In the genomic region with DNA sequence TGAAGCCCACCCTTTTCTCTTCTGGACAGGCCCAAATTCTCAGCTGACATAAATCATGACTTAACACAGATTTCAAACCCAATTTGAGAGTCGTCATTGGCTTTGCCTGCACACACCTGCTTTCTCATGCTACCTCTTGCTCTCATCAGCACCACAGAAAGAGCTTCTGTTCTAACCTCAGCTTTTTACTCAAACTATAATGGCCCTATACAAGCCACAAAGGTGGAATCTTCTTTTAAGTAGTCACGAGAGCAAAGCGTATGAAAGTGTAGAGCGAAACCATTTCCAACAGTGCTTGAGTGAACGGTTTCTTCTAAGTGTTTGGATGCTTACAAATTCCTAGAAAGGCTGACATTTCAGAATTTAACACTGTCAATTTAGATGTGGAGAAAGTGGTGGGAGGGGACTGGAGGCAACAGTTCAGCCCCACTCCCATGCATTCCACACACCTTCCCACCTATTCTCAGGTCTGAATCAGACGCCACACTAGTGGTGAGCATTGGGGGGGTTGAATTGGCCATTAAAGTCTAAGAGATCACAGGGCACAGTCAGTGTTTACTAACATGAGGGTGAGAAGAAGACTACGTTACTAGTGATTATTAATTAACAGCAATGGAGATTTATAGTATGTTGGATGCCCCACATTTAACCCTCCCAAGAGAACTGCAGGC, we compare ENCODE assay signal across 1 cellular context.
TF ChIP-seq lines count a peak whose summit lies in the region.

No MANE protein-coding gene starts in this region.

TF ChIP-seq in GM23338, 12 proteins besides CTCF, POLR2A, EP300 and RAD21 (continued from another document):
- TF ChIP-seq, protein P1, sequence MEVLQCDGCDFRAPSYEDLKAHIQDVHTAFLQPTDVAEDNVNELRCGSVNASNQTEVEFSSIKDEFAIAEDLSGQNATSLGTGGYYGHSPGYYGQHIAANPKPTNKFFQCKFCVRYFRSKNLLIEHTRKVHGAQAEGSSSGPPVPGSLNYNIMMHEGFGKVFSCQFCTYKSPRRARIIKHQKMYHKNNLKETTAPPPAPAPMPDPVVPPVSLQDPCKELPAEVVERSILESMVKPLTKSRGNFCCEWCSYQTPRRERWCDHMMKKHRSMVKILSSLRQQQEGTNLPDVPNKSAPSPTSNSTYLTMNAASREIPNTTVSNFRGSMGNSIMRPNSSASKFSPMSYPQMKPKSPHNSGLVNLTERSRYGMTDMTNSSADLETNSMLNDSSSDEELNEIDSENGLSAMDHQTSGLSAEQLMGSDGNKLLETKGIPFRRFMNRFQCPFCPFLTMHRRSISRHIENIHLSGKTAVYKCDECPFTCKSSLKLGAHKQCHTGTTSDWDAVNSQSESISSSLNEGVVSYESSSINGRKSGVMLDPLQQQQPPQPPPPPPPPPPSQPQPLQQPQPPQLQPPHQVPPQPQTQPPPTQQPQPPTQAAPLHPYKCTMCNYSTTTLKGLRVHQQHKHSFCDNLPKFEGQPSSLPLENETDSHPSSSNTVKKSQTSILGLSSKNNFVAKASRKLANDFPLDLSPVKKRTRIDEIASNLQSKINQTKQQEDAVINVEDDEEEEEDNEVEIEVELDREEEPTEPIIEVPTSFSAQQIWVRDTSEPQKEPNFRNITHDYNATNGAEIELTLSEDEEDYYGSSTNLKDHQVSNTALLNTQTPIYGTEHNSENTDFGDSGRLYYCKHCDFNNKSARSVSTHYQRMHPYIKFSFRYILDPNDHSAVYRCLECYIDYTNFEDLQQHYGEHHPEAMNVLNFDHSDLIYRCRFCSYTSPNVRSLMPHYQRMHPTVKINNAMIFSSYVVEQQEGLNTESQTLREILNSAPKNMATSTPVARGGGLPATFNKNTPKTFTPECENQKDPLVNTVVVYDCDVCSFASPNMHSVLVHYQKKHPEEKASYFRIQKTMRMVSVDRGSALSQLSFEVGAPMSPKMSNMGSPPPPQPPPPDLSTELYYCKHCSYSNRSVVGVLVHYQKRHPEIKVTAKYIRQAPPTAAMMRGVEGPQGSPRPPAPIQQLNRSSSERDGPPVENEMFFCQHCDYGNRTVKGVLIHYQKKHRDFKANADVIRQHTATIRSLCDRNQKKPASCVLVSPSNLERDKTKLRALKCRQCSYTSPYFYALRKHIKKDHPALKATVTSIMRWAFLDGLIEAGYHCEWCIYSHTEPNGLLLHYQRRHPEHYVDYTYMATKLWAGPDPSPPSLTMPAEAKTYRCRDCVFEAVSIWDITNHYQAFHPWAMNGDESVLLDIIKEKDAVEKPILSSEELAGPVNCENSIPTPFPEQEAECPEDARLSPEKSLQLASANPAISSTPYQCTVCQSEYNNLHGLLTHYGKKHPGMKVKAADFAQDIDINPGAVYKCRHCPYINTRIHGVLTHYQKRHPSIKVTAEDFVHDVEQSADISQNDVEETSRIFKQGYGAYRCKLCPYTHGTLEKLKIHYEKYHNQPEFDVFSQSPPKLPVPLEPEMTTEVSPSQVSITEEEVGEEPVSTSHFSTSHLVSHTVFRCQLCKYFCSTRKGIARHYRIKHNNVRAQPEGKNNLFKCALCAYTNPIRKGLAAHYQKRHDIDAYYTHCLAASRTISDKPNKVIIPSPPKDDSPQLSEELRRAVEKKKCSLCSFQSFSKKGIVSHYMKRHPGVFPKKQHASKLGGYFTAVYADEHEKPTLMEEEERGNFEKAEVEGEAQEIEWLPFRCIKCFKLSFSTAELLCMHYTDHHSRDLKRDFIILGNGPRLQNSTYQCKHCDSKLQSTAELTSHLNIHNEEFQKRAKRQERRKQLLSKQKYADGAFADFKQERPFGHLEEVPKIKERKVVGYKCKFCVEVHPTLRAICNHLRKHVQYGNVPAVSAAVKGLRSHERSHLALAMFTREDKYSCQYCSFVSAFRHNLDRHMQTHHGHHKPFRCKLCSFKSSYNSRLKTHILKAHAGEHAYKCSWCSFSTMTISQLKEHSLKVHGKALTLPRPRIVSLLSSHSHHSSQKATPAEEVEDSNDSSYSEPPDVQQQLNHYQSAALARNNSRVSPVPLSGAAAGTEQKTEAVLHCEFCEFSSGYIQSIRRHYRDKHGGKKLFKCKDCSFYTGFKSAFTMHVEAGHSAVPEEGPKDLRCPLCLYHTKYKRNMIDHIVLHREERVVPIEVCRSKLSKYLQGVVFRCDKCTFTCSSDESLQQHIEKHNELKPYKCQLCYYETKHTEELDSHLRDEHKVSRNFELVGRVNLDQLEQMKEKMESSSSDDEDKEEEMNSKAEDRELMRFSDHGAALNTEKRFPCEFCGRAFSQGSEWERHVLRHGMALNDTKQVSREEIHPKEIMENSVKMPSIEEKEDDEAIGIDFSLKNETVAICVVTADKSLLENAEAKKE (CRISPR knock-in tag; IDR thresholded peaks at IDR 0.05), result no peak
- no peak for TF ChIP-seq JUNB (IDR thresholded peaks at IDR 0.05; ENCODE audit: unreplicated experiment)
- no peak for TF ChIP-seq NANOG (IDR thresholded peaks at IDR 0.05; ENCODE audit: borderline replicate concordance)
- no peak for TF ChIP-seq POLR2AphosphoS5 (IDR thresholded peaks at IDR 0.05; ENCODE audit: low read depth)
